23 cellular contexts compared by ENCODE assay signal in the genomic region with DNA sequence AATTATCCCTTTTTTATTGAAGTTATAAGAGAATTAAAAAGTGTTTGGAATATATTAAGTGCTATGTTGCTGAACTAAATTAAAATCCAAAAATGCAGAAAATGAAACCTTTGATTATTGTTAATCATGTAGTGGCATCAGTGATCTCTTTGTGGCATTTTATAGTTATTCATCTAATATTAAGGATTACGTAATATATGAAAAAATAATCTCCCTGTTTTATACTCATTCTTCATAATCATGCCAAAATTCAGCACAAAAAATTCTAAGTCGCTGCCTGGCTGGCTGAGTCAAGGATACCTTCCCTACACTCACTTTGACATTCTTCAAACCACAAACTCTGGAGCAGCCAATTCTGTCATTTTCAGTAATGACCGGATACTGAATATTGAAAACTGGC.
DNase-seq lines count a peak whose midpoint lies in the region; ATAC-seq, FAIRE-seq and TF ChIP-seq lines count a peak whose summit lies in the region.
"Had no signal": no experiment of that assay in that cellular context is flagged by ENCODE, and none has a peak within 500 bp of the region (broad histone marks: within the 10 kb centered on the region; RNA-seq: fewer than 3 reads in every experiment).

No MANE protein-coding gene starts in this region.

- H3K4me3 Mint-ChIP-seq in astrocyte (ENCODE audit: unreplicated experiment) = no peak overlapping the region
- H3K4me3 Mint-ChIP-seq: CD14-positive monocyte; CD4-positive, alpha-beta T cell had no signal

- POLR2A ChIA-PET in HepG2 (lab: Yijun Ruan, JAX) = no interaction called here

- H3K27ac ChIP-seq in HepG2 (ENCODE audit: extremely low read length, insufficient read depth, low read length) (no peak overlapping the region), right lobe of liver (no peak overlapping the region), astrocyte (ENCODE audit: low read depth, low read length) (no peak overlapping the region)
- H3K27ac ChIP-seq: A549; BLaER1 treated with 17β-estradiol and CSF1 and Interleukin-3, amounts not matched to agents 10 nM and 100 nM had no signal

- peaks cover 13% of the 10 kb centered on the region for H3K36me3 Mint-ChIP-seq in astrocyte (ENCODE audit: low read depth, unreplicated experiment)

- FAIRE-seq in HepG2 (lab: Jason Lieb, UNC) = no peak
- no peak for FAIRE-seq in astrocyte (lab: Jason Lieb, UNC)
- FAIRE-seq: A549, GM12891, H1 had no signal

- H3K79me2 ChIP-seq in HepG2 (ENCODE audit: insufficient read depth, low read length) = no peaks in the 10 kb centered on the region
- H3K79me2 ChIP-seq in astrocyte (ENCODE audit: insufficient read depth, low read length) = no peaks in the 10 kb centered on the region

- in situ Hi-C loops in HepG2 (cut with HindIII; ENCODE audit: extremely low pct_ligation_motif_present, low pct_unique_long_range_greater_than_20kb) = no loop called here

- no peaks in the 10 kb centered on the region for H3K9me3 ChIP-seq in HepG2 (ENCODE audit: low read length)
- H3K9me3 ChIP-seq in right lobe of liver = no peaks in the 10 kb centered on the region
- H3K9me3 ChIP-seq in astrocyte (ENCODE audit: insufficient read depth, low read depth, low read length) = no peaks in the 10 kb centered on the region
- H3K9me3 ChIP-seq: A549, BE2C had no signal

- H3K4me1 Mint-ChIP-seq in astrocyte (ENCODE audit: low read depth, unreplicated experiment) = peaks cover 3% of the 10 kb centered on the region

- no peak overlapping the region for H3K27ac Mint-ChIP-seq in astrocyte (ENCODE audit: unreplicated experiment)
- H3K27ac Mint-ChIP-seq: CD14-positive monocyte; CD4-positive, alpha-beta T cell had no signal

- peaks cover 3% of the 10 kb centered on the region for H3K9me3 Mint-ChIP-seq in astrocyte (ENCODE audit: unreplicated experiment)
- H3K9me3 Mint-ChIP-seq: CD4-positive, alpha-beta T cell had no signal

- ATAC-seq in HepG2 = no peak
- ATAC-seq in right lobe of liver = no peak
- ATAC-seq: A549, HCT116 had no signal

- H3K4me2 ChIP-seq in HepG2 (ENCODE audit: low read depth, low read length) (no peak overlapping the region), astrocyte (ENCODE audit: low read length) (no peak overlapping the region)
- H3K4me2 ChIP-seq: A549; BLaER1 treated with 17β-estradiol and CSF1 and Interleukin-3, amounts not matched to agents 10 nM and 100 nM had no signal

- TF ChIP-seq POLR2A in HepG2 (IDR thresholded peaks at IDR 0.05; ENCODE audit: insufficient read depth in 1 of 2, low read depth in 2 of 2, low read length in 2 of 2) = no peak
- TF ChIP-seq POLR2A in right lobe of liver (IDR thresholded peaks at IDR 0.05) = no peak

- 97% methylated on average over 3 of the region's 3 CpGs for WGBS in HepG2 (ENCODE audit: low lambda C conversion rate)
- 96% methylated on average over 3 of the region's 3 CpGs for WGBS in right lobe of liver (ENCODE audit: insufficient coverage, low coverage, low lambda C conversion rate, missing lambda C conversion rate)

- H3K4me1 ChIP-seq in HepG2 (ENCODE audit: insufficient read depth, low read length) (no peaks in the 10 kb centered on the region), right lobe of liver (no peaks in the 10 kb centered on the region), astrocyte (ENCODE audit: insufficient read depth, low read length) (no peaks in the 10 kb centered on the region)
- H3K4me1 ChIP-seq: A549; BE2C; BLaER1 treated with 17β-estradiol and CSF1 and Interleukin-3, amounts not matched to agents 10 nM and 100 nM had no signal

- H3K27me3 Mint-ChIP-seq in astrocyte (ENCODE audit: low read depth, unreplicated experiment) = no peaks in the 10 kb centered on the region
- H3K27me3 Mint-ChIP-seq: CD4-positive, alpha-beta T cell had no signal

- no TSS peak for BruUV-seq in HepG2 (replicated peaks; lab: Mats Ljungman, UMichigan)

- H3K9ac ChIP-seq in HepG2 (ENCODE audit: insufficient read depth, low read depth, low read length) = no peak overlapping the region
- no peak overlapping the region for H3K9ac ChIP-seq in astrocyte (ENCODE audit: low read length)
- H3K9ac ChIP-seq: BLaER1 treated with 17β-estradiol and CSF1 and Interleukin-3, amounts not matched to agents 10 nM and 100 nM had no signal

- TF ChIP-seq CTCF in HepG2 (CRISPR knock-in tag; IDR thresholded peaks at IDR 0.05) (no peak), right lobe of liver (IDR thresholded peaks at IDR 0.05) (no peak), astrocyte (IDR thresholded peaks at IDR 0.05; ENCODE audit: insufficient read depth, low read depth, low read length) (no peak)

- H3K36me3 ChIP-seq in HepG2 (replicated peaks in 1 of 2; ENCODE audit: control insufficient read depth in 1 of 2, insufficient read depth in 2 of 2, low read length in 2 of 2) (peaks cover 8 to 65% of the 10 kb centered on the region in 2 experiments), right lobe of liver (peaks cover 0 to 42% (median 17%) of the 10 kb centered on the region in 4 donors), astrocyte (ENCODE audit: insufficient read depth, low read length) (peaks cover 44% of the 10 kb centered on the region)

- TF ChIP-seq RAD21 in HepG2 (CRISPR knock-in tag; IDR thresholded peaks at IDR 0.05) = no peak

- H3K4me3 ChIP-seq in HepG2 (replicated peaks in 1 of 3; ENCODE audit: insufficient read depth in 1 of 3, low read depth in 2 of 3, low read length in 3 of 3) (no peak overlapping the region), right lobe of liver (no peak overlapping the region), astrocyte (ENCODE audit: insufficient read depth, low read depth, low read length) (no peak overlapping the region)
- H3K4me3 ChIP-seq: A549; BLaER1 treated with 17β-estradiol and CSF1 and Interleukin-3, amounts not matched to agents 10 nM and 100 nM had no signal

- no peak for TF ChIP-seq EP300 in HepG2 (IDR thresholded peaks at IDR 0.05; ENCODE audit: low read depth in 2 of 2, low read length in 2 of 2)
- TF ChIP-seq EP300 in HepG2 (CRISPR knock-in tag; IDR thresholded peaks at IDR 0.05; ENCODE audit: borderline replicate concordance) = no peak

- CTCF ChIA-PET in HepG2 (lab: Yijun Ruan, JAX; ENCODE audit: low intra/inter-chr PET ratio, low total read pairs) = no interaction called here

- no peak overlapping the region for H2AFZ ChIP-seq in HepG2 (ENCODE audit: low read length)
- H2AFZ ChIP-seq in astrocyte (ENCODE audit: low read depth, low read length) = no peak overlapping the region

- H4K20me1 ChIP-seq in HepG2 (ENCODE audit: insufficient read depth, low read length) (no peaks in the 10 kb centered on the region), astrocyte (ENCODE audit: insufficient read depth, low read length) (no peaks in the 10 kb centered on the region)
- H4K20me1 ChIP-seq: BLaER1 treated with 17β-estradiol and CSF1 and Interleukin-3, amounts not matched to agents 10 nM and 100 nM had no signal

- DNase-seq in HepG2 (ENCODE audit: low spot score) (no peak), right lobe of liver (no peak), astrocyte (ENCODE audit: low read depth) (peak; percentile 13), iris pigment epithelial cell (ENCODE audit: low read depth) (peak; percentile 22), NCI-H2107 treated with DMSO at 0.1 percent for 48 hours (lab: John Stamatoyannopoulos, UW; ENCODE audit: unreplicated experiment) (no peak), NCI-H1105 (lab: John Stamatoyannopoulos, UW) (no peak)
- DNase-seq: 8988T; ACHN; AML-193; BE2C; Calu3; CD4-positive, alpha-beta T cell; COR-L47; DMS53; DMS79 treated with DMSO at 0.1 percent for 48 hours; GF-D8; H7 had no signal

- no peaks in the 10 kb centered on the region for H3K27me3 ChIP-seq in HepG2 (ENCODE audit: control insufficient read depth in 1 of 2, insufficient read depth in 2 of 2, low read length in 2 of 2)
- H3K27me3 ChIP-seq in right lobe of liver = no peaks in the 10 kb centered on the region
- no peaks in the 10 kb centered on the region for H3K27me3 ChIP-seq in astrocyte (ENCODE audit: insufficient read depth, low read length)
- H3K27me3 ChIP-seq: BE2C; BLaER1 treated with 17β-estradiol and CSF1 and Interleukin-3, amounts not matched to agents 10 nM and 100 nM had no signal

- intact Hi-C loops in HepG2 (cut with micrococcal nuclease; ENCODE audit: unreplicated experiment) = no loop called here
- intact Hi-C loops in right lobe of liver (cut with DNase I) = no loop called here

TF ChIP-seq in HepG2, 621 proteins besides CTCF, POLR2A, EP300 and RAD21:
- TF ChIP-seq JUNB (CRISPR knock-in tag; IDR thresholded peaks at IDR 0.05; ENCODE audit: borderline replicate concordance) (no peak), CEBPB (IDR thresholded peaks at IDR 0.05; ENCODE audit: borderline replicate concordance, low read depth, low read length) (peak; percentile 10; the same call in 1 of the 2 replicates)
TF ChIP-seq in HepG2: peak in this region for 1.

Comparison
In these comparisons a context has a peak if more than half of its experiments do, and no peak if none do; other contexts are left out.
1. DNase-seq: peak in astrocyte (single experiment) and iris pigment epithelial cell (single experiment); none in HepG2 (single experiment), right lobe of liver (0 of 3), NCI-H2107 treated with DMSO at 0.1 percent for 48 hours (single experiment) and NCI-H1105 (single experiment).